Comparison of ENCODE assay signal across 14 cellular contexts in genomic region chr22:19115628-19116027, GRCh38.
DNase-seq lines count a peak whose midpoint lies in the region; ATAC-seq, FAIRE-seq and TF ChIP-seq lines count a peak whose summit lies in the region.
"Had no signal": no experiment of that assay in that cellular context is flagged by ENCODE, and none has a peak within 500 bp of the region (broad histone marks: within the 10 kb centered on the region; RNA-seq: fewer than 3 reads in every experiment).

No MANE protein-coding gene starts in this region.

- no peak overlapping the region for H3K9ac ChIP-seq in OCI-LY3 (ENCODE audit: low read length)

- no peak for DNase-seq in stimulated activated naive CD8-positive, alpha-beta T cell treated with anti-CD3 and anti-CD28 coated beads, Interleukin-15, amount 100 ng/mL, for 72 hours
- DNase-seq in stimulated activated naive CD8-positive, alpha-beta T cell treated with anti-CD3 and anti-CD28 coated beads, Interleukin-15, Interleukin-2, amounts not matched to agents 100 U/mL and 50 U/mL, for 24 hours = no peak
- DNase-seq in fibroblast of pulmonary artery (ENCODE audit: low read depth) (peak; percentile 26), RCC 7860 (ENCODE audit: low spot score) (no peak), NCI-H1092 (lab: John Stamatoyannopoulos, UW) (no peak), cortex of kidney (lab: John Stamatoyannopoulos, UW) (no peak)
- no peak for DNase-seq in T-helper 2 cell treated with Interferon-gamma antibody and Interleukin-4, amounts not matched to agents 5 μg/mL and 100 μg/mL, for 36 hours (ENCODE audit: low spot score)
- DNase-seq: activated CD4-positive, CD25-positive, alpha-beta regulatory T cell treated with anti-CD3 and anti-CD28 coated beads, Interleukin-2, amount 50 U/mL, for 72 hours; Calu3; H9; NCI-H1436 had no signal

- no peak for FAIRE-seq in RCC 7860 (lab: Jason Lieb, UNC)

- H3K4me2 ChIP-seq in OCI-LY3 (ENCODE audit: low read length) = no peak overlapping the region

- peak overlapping the region; percentile 61 to 77 for H3K27ac Mint-ChIP-seq in stimulated activated naive CD8-positive, alpha-beta T cell treated with anti-CD3 and anti-CD28 coated beads, Interleukin-15, amount 100 ng/mL, for 72 hours
- no peak overlapping the region for H3K27ac Mint-ChIP-seq in T-helper 2 cell treated with Interferon-gamma antibody and Interleukin-4, amounts not matched to agents 5 μg/mL and 100 μg/mL, for 36 hours

- peaks cover 7% of the 10 kb centered on the region for H3K36me3 ChIP-seq in OCI-LY3 (replicated peaks; ENCODE audit: low read depth, low read length)

- no peaks in the 10 kb centered on the region for H3K9me3 ChIP-seq in OCI-LY3 (ENCODE audit: insufficient read depth, low read length)

- peaks cover 10% of the 10 kb centered on the region for H3K4me1 ChIP-seq in OCI-LY3 (ENCODE audit: low read length)

- TF ChIP-seq CTCF in OCI-LY3 (IDR thresholded peaks at IDR 0.05; ENCODE audit: low read depth, low read length) (peak; percentile 29), fibroblast of pulmonary artery (IDR thresholded peaks at IDR 0.05; ENCODE audit: low read length, missing control alignments) (peak; percentile 45)

- peaks cover 98% of the 10 kb centered on the region for H3K79me2 ChIP-seq in OCI-LY3 (ENCODE audit: low read length)

- peaks cover 84% of the 10 kb centered on the region for H4K20me1 ChIP-seq in OCI-LY3 (ENCODE audit: insufficient read depth, low read length)

- H3K27me3 Mint-ChIP-seq in stimulated activated naive CD8-positive, alpha-beta T cell treated with anti-CD3 and anti-CD28 coated beads, Interleukin-15, amount 100 ng/mL, for 72 hours = no peaks in the 10 kb centered on the region
- H3K27me3 Mint-ChIP-seq in T-helper 2 cell treated with Interferon-gamma antibody and Interleukin-4, amounts not matched to agents 5 μg/mL and 100 μg/mL, for 36 hours (ENCODE audit: low read depth) = no peaks in the 10 kb centered on the region

- H3K4me3 Mint-ChIP-seq in stimulated activated naive CD8-positive, alpha-beta T cell treated with anti-CD3 and anti-CD28 coated beads, Interleukin-15, amount 100 ng/mL, for 72 hours = no peak overlapping the region
- no peak overlapping the region for H3K4me3 Mint-ChIP-seq in T-helper 2 cell treated with Interferon-gamma antibody and Interleukin-4, amounts not matched to agents 5 μg/mL and 100 μg/mL, for 36 hours

- H3K27ac ChIP-seq in OCI-LY3 (ENCODE audit: low read length) = no peak overlapping the region

- no peaks in the 10 kb centered on the region for H3K9me3 Mint-ChIP-seq in stimulated activated naive CD8-positive, alpha-beta T cell treated with anti-CD3 and anti-CD28 coated beads, Interleukin-15, amount 100 ng/mL, for 72 hours
- no peaks in the 10 kb centered on the region for H3K9me3 Mint-ChIP-seq in T-helper 2 cell treated with Interferon-gamma antibody and Interleukin-4, amounts not matched to agents 5 μg/mL and 100 μg/mL, for 36 hours
- H3K9me3 Mint-ChIP-seq: H9 had no signal

- H2AFZ ChIP-seq in OCI-LY3 (ENCODE audit: low read depth, low read length) = no peak overlapping the region

- no peaks in the 10 kb centered on the region for H3K27me3 ChIP-seq in OCI-LY3 (ENCODE audit: low read depth, low read length)

- ATAC-seq in stimulated activated naive CD8-positive, alpha-beta T cell treated with anti-CD3 and anti-CD28 coated beads, Interleukin-15, amount 100 ng/mL, for 72 hours = no peak
- no peak for ATAC-seq in stimulated activated naive CD8-positive, alpha-beta T cell treated with anti-CD3 and anti-CD28 coated beads, Interleukin-15, Interleukin-2, amounts not matched to agents 100 U/mL and 50 U/mL, for 24 hours
- ATAC-seq: Panc1 had no signal

- H3K4me1 Mint-ChIP-seq in stimulated activated naive CD8-positive, alpha-beta T cell treated with anti-CD3 and anti-CD28 coated beads, Interleukin-15, amount 100 ng/mL, for 72 hours = peaks cover 84% of the 10 kb centered on the region
- peaks cover 26% of the 10 kb centered on the region for H3K4me1 Mint-ChIP-seq in T-helper 2 cell treated with Interferon-gamma antibody and Interleukin-4, amounts not matched to agents 5 μg/mL and 100 μg/mL, for 36 hours (ENCODE audit: low read depth)

- no peak overlapping the region for H3K4me3 ChIP-seq in OCI-LY3 (ENCODE audit: low read length)
- H3K4me3 ChIP-seq in fibroblast of pulmonary artery (replicated peaks; ENCODE audit: low read depth, low read length) = no peak overlapping the region
- H3K4me3 ChIP-seq: lung had no signal

- H3K36me3 Mint-ChIP-seq in T-helper 2 cell treated with Interferon-gamma antibody and Interleukin-4, amounts not matched to agents 5 μg/mL and 100 μg/mL, for 36 hours (ENCODE audit: low read depth) = peaks cover 2% of the 10 kb centered on the region
